8 cellular contexts compared by ENCODE assay signal in genomic region chr3:112561693-112562529, GRCh38. TPM values are rescaled to one million over a fixed set of nuclear protein-coding genes. Genes with fewer than 3 reads are reported as not detected.
DNase-seq lines count a peak whose midpoint lies in the region; TF ChIP-seq lines count a peak whose summit lies in the region.

TSS of gene ATG3 (minus strand) at chr3:112561962. CDS start at chr3:112561528, 434 bp downstream.
TSS of gene SLC35A5 (plus strand) at chr3:112562045. CDS start at chr3:112563404, 1,359 bp downstream.

- peak within 1 kb of the TSS; percentile 85 for H3K9ac ChIP-seq in H9 (ENCODE audit: extremely low read depth, insufficient read length, low read length)

- H3K4me1 Mint-ChIP-seq in H9, result peaks cover 35 to 44% of the 10 kb centered on the region in 2 experiments
- peaks cover 36% of the 10 kb centered on the region for H3K4me1 Mint-ChIP-seq in nephron
- peaks cover 54% of the 10 kb centered on the region for H3K4me1 Mint-ChIP-seq in stimulated activated naive CD8-positive, alpha-beta T cell treated with anti-CD3 and anti-CD28 coated beads, Interleukin-15, Interleukin-2, amounts not matched to agents 100 ng/mL and 50 ng/mL, for 24 hours (ENCODE audit: low read depth)

- H3K27me3 ChIP-seq in H9 (ENCODE audit: insufficient read depth, low read length) (no peaks in the 10 kb centered on the region), MG63 (no peaks in the 10 kb centered on the region)

- no peak within 1 kb of the TSS for H3K4ac ChIP-seq in H9 (ENCODE audit: low read depth, low read length)

- TF ChIP-seq CTCF in H9 (conservative IDR thresholded peaks at IDR 0.05) (no peak), fibroblast of the aortic adventitia (IDR thresholded peaks at IDR 0.05; ENCODE audit: insufficient read depth, low read length) (no peak), nephron (IDR thresholded peaks at IDR 0.05; ENCODE audit: unreplicated experiment in 3 of 3) (no peak)

- H4K20me1 ChIP-seq in H9 (ENCODE audit: control insufficient read depth, insufficient read depth, insufficient read length), result no peaks in the 10 kb centered on the region

- H3K4me3 Mint-ChIP-seq in H9, result peak within 1 kb of the TSS; percentile 90 to 98
- peak within 1 kb of the TSS; percentile 96 to 99 (median 98) for H3K4me3 Mint-ChIP-seq in nephron
- peak within 1 kb of the TSS; percentile 99 for H3K4me3 Mint-ChIP-seq in stimulated activated naive CD8-positive, alpha-beta T cell treated with anti-CD3 and anti-CD28 coated beads, Interleukin-15, Interleukin-2, amounts not matched to agents 100 ng/mL and 50 ng/mL, for 24 hours

- peaks cover 11 to 27% (median 24%) of the 10 kb centered on the region in 3 experiments for H3K36me3 Mint-ChIP-seq in H9 (ENCODE audit: insufficient read depth in 1 of 3, low read depth in 3 of 3)
- H3K36me3 Mint-ChIP-seq in nephron (ENCODE audit: low read depth), result peaks cover 30% of the 10 kb centered on the region
- H3K36me3 Mint-ChIP-seq in stimulated activated naive CD8-positive, alpha-beta T cell treated with anti-CD3 and anti-CD28 coated beads, Interleukin-15, Interleukin-2, amounts not matched to agents 100 ng/mL and 50 ng/mL, for 24 hours (ENCODE audit: low read depth), result peaks cover 43% of the 10 kb centered on the region

- H2BK5ac ChIP-seq in H9 (ENCODE audit: insufficient read length, low read length), result no peak within 1 kb of the TSS

- peak within 1 kb of the TSS; percentile 90 for H3K18ac ChIP-seq in H9 (ENCODE audit: insufficient read length, low read depth, low read length)

- H3K4me2 ChIP-seq in H9 (ENCODE audit: insufficient read depth, insufficient read length, low read length), result peak within 1 kb of the TSS; percentile 74

- H3K79me1 ChIP-seq in H9 (ENCODE audit: insufficient read depth, low read depth, low read length, poor library complexity, severe bottlenecking), result no peaks in the 10 kb centered on the region

- peak within 1 kb of the TSS; percentile 87 for H2AFZ ChIP-seq in H9 (ENCODE audit: low read length)

- no peaks in the 10 kb centered on the region for H3K4me1 ChIP-seq in H9 (ENCODE audit: insufficient read depth, low read length)

- DNase-seq in G401 (ENCODE audit: low spot score) (peak; percentile 99), H9 (peak; percentile 98), MG63 (peak; percentile 99), SHP77 treated with DMSO at 0.1 percent for 48 hours (lab: John Stamatoyannopoulos, UW) (peak; percentile 96), fibroblast of the aortic adventitia (ENCODE audit: low read depth) (peak; percentile 98)
- DNase-seq in activated effector memory CD4-positive, alpha-beta T cell treated with anti-CD3 and anti-CD28 coated beads, Interleukin-2, amount 50 U/mL, for 16 hours, result peak; percentile 100

- H3T11ph ChIP-seq in H9 (ENCODE audit: low read length), result no peak within 1 kb of the TSS

- H3K36me3 ChIP-seq in MG63, result peaks cover 36% of the 10 kb centered on the region

- H2BK20ac ChIP-seq in H9 (ENCODE audit: low read depth, low read length, poor library complexity, severe bottlenecking), result no peak within 1 kb of the TSS

- H3K23ac ChIP-seq in H9 (ENCODE audit: insufficient read length, low read depth, low read length), result no peak within 1 kb of the TSS

- WGBS in H9 (ENCODE audit: extremely low coverage, insufficient read length, low lambda C conversion rate), result no CpG with 5 or more reads among the region's 66 CpGs

- H2BK15ac ChIP-seq in H9 (ENCODE audit: low read depth, low read length), result no peak within 1 kb of the TSS

- H3K14ac ChIP-seq in H9 (ENCODE audit: insufficient read depth, low read length), result peak within 1 kb of the TSS; percentile 83; the same call in 1 of the 2 replicates

- H2BK12ac ChIP-seq in H9 (ENCODE audit: insufficient read length, low read depth, low read length), result no peak within 1 kb of the TSS

- no peak within 1 kb of the TSS for H4K91ac ChIP-seq in H9 (ENCODE audit: insufficient read length, low read depth, low read length)

- H2BK120ac ChIP-seq in H9 (ENCODE audit: low read depth, low read length, poor library complexity, severe bottlenecking), result no peak within 1 kb of the TSS

- peak within 1 kb of the TSS; percentile 70 for H3K4me3 ChIP-seq in MG63
- H3K4me3 ChIP-seq in fibroblast of the aortic adventitia (ENCODE audit: low read depth, low read length), result peak within 1 kb of the TSS; percentile 99

- H3K27ac Mint-ChIP-seq in H9, result peak within 1 kb of the TSS; percentile 99
- H3K27ac Mint-ChIP-seq in nephron, result peak within 1 kb of the TSS; percentile 98 to 100 (median 99)
- H3K27ac Mint-ChIP-seq in stimulated activated naive CD8-positive, alpha-beta T cell treated with anti-CD3 and anti-CD28 coated beads, Interleukin-15, Interleukin-2, amounts not matched to agents 100 ng/mL and 50 ng/mL, for 24 hours, result peak within 1 kb of the TSS; percentile 97

- H4K8ac ChIP-seq in H9 (replicated peaks; ENCODE audit: insufficient read length, low read depth, low read length), result no peak within 1 kb of the TSS

- no peaks in the 10 kb centered on the region for H3K27me3 Mint-ChIP-seq in H9 (ENCODE audit: low read depth)
- no peaks in the 10 kb centered on the region for H3K27me3 Mint-ChIP-seq in nephron (ENCODE audit: low read depth)
- H3K27me3 Mint-ChIP-seq in stimulated activated naive CD8-positive, alpha-beta T cell treated with anti-CD3 and anti-CD28 coated beads, Interleukin-15, Interleukin-2, amounts not matched to agents 100 ng/mL and 50 ng/mL, for 24 hours, result no peaks in the 10 kb centered on the region

- H2AK5ac ChIP-seq in H9 (ENCODE audit: insufficient read length, low read length), result no peak within 1 kb of the TSS

- H3K9me3 ChIP-seq in H9 (ENCODE audit: control insufficient read depth, low read depth, low read length) (no peaks in the 10 kb centered on the region), MG63 (no peaks in the 10 kb centered on the region)

- H3K23me2 ChIP-seq in H9 (ENCODE audit: insufficient read length, low read depth, low read length, poor library complexity, severe bottlenecking), result peaks cover 5% of the 10 kb centered on the region

- H4K5ac ChIP-seq in H9 (ENCODE audit: insufficient read length, low read depth, low read length), result no peak within 1 kb of the TSS

- H3K9me3 Mint-ChIP-seq in H9 (peaks cover 0 to under 1% of the 10 kb centered on the region in 2 experiments; a peak in 3 of 5 replicates), nephron (no peaks in the 10 kb centered on the region)
- H3K9me3 Mint-ChIP-seq in stimulated activated naive CD8-positive, alpha-beta T cell treated with anti-CD3 and anti-CD28 coated beads, Interleukin-15, Interleukin-2, amounts not matched to agents 100 ng/mL and 50 ng/mL, for 24 hours, result no peaks in the 10 kb centered on the region

- peak within 1 kb of the TSS; percentile 88 for H3K27ac ChIP-seq in H9 (ENCODE audit: insufficient read length, low read depth, low read length)

- in situ Hi-C loops in G401 (cut with HindIII; ENCODE audit: low sequenced_read_pairs), result no loop called here

- H3K79me2 ChIP-seq in H9 (ENCODE audit: insufficient read depth, low read length), result peaks cover 4% of the 10 kb centered on the region; the same call in 1 of the 2 replicates

- H3K56ac ChIP-seq in H9 (ENCODE audit: insufficient read length, low read depth, low read length), result no peak within 1 kb of the TSS

RNA-seq across cellular contexts. Expression of gene ATG3, which starts in this region (rescaled TPM):
- 60.7 and 73.2 TPM in 2 replicates for total RNA-seq in G401 (2014; rRNA removed; shearing (Covaris generic))
- 59.3 and 60.7 TPM in 2 replicates for total RNA-seq in H9 (2021)
- 49.6 and 60.0 TPM in 2 replicates for total RNA-seq in MG63 (2014; rRNA removed; shearing (Covaris generic); ENCODE audit: low replicate concordance)
- total RNA-seq in fibroblast of the aortic adventitia (ENCODE audit: low replicate concordance), result 80.4 and 90.4 TPM in 2 replicates

RNA-seq across cellular contexts. Expression of gene SLC35A5, which starts in this region (rescaled TPM):
- total RNA-seq in G401 (2014; rRNA removed; shearing (Covaris generic)), result 14.2 and 30.1 TPM in 2 replicates
- total RNA-seq in H9 (2021) (40.0 and 44.9 TPM in 2 replicates), fibroblast of the aortic adventitia (ENCODE audit: low replicate concordance) (73.5 and 81.5 TPM in 2 replicates)
- 22.3 and 80.5 TPM in 2 replicates for total RNA-seq in MG63 (2014; rRNA removed; shearing (Covaris generic); ENCODE audit: low replicate concordance)

Comparison
In these comparisons a context has a peak if more than half of its experiments do, and no peak if none do; other contexts are left out.
1. Peak in every context shown above with its lines: DNase-seq, H3K4me3 ChIP-seq and H3K27ac ChIP-seq.